In genomic region chr5:141001854-141002666, GRCh38 we compare ENCODE assay signal across 9 cellular contexts. TPM values are rescaled to one million over a fixed set of nuclear protein-coding genes. Genes with fewer than 3 reads are reported as not detected.
DNase-seq lines count a peak whose midpoint lies in the region; ATAC-seq and TF ChIP-seq lines count a peak whose summit lies in the region.
"Had no signal": no experiment of that assay in that cellular context is flagged by ENCODE, and none has a peak within 500 bp of the region (broad histone marks: within the 10 kb centered on the region; RNA-seq: fewer than 3 reads in every experiment).

No MANE protein-coding gene starts in this region.

- peak overlapping the region; percentile 84 for H3K27ac Mint-ChIP-seq in osteocyte (ENCODE audit: unreplicated experiment)
- H3K27ac Mint-ChIP-seq in activated T-helper 2 cell treated with anti-CD3 and anti-CD28 coated beads, Interferon-gamma antibody, Interleukin-2, Interleukin-4, amounts not matched to agents 10 μg/mL and 5 μg/mL and 100 μg/mL, durations not matched to agents 14 hours and 24 hours and 36 hours, result no peak overlapping the region

- DNase-seq in EL (peak; percentile 11), NCI-H526 treated with DMSO at 0.1 percent for 48 hours (lab: John Stamatoyannopoulos, UW) (peak; percentile 39), epithelial cell of prostate (ENCODE audit: low read depth, low spot score) (no peak), osteocyte (ENCODE audit: extremely low spot score, unreplicated experiment) (no peak)
- DNase-seq in activated T-helper 2 cell treated with anti-CD3 and anti-CD28 coated beads, Interferon-gamma antibody, Interleukin-2, Interleukin-4, amounts not matched to agents 10 μg/mL and 5 μg/mL and 100 μg/mL, durations not matched to agents 14 hours and 24 hours and 36 hours (ENCODE audit: low spot score), result no peak

- intact Hi-C loops in activated T-helper 2 cell treated with anti-CD3 and anti-CD28 coated beads, Interferon-gamma antibody, Interleukin-2, Interleukin-4, amounts not matched to agents 10 μg/mL and 5 μg/mL and 100 μg/mL, durations not matched to agents 14 hours and 24 hours and 36 hours (cut with micrococcal nuclease), result no loop called here

- TF ChIP-seq CTCF in osteocyte (IDR thresholded peaks at IDR 0.05), result no peak

- ATAC-seq in GM18517 (IDR thresholded peaks at IDR 0.05; ENCODE audit: unreplicated experiment) (no peak), HG02852 (IDR thresholded peaks at IDR 0.05; ENCODE audit: unreplicated experiment) (no peak), GM21825 (IDR thresholded peaks at IDR 0.05; ENCODE audit: unreplicated experiment) (no peak)

- H3K4me3 Mint-ChIP-seq in osteocyte (ENCODE audit: unreplicated experiment), result peak overlapping the region; percentile 74
- H3K4me3 Mint-ChIP-seq in activated T-helper 2 cell treated with anti-CD3 and anti-CD28 coated beads, Interferon-gamma antibody, Interleukin-2, Interleukin-4, amounts not matched to agents 10 μg/mL and 5 μg/mL and 100 μg/mL, durations not matched to agents 14 hours and 24 hours and 36 hours (ENCODE audit: low read depth), result no peak overlapping the region

- no peaks in the 10 kb centered on the region for H3K27me3 Mint-ChIP-seq in osteocyte (ENCODE audit: unreplicated experiment)
- peaks cover 11% of the 10 kb centered on the region for H3K27me3 Mint-ChIP-seq in activated T-helper 2 cell treated with anti-CD3 and anti-CD28 coated beads, Interferon-gamma antibody, Interleukin-2, Interleukin-4, amounts not matched to agents 10 μg/mL and 5 μg/mL and 100 μg/mL, durations not matched to agents 14 hours and 24 hours and 36 hours (ENCODE audit: low read depth)

- no peaks in the 10 kb centered on the region for H3K9me3 Mint-ChIP-seq in osteocyte (ENCODE audit: unreplicated experiment)
- no peaks in the 10 kb centered on the region for H3K9me3 Mint-ChIP-seq in activated T-helper 2 cell treated with anti-CD3 and anti-CD28 coated beads, Interferon-gamma antibody, Interleukin-2, Interleukin-4, amounts not matched to agents 10 μg/mL and 5 μg/mL and 100 μg/mL, durations not matched to agents 14 hours and 24 hours and 36 hours

- H3K27ac ChIP-seq in epithelial cell of prostate, result peak overlapping the region; percentile 96
- H3K27ac ChIP-seq: neutrophil had no signal

- H3K4me1 Mint-ChIP-seq in osteocyte (ENCODE audit: unreplicated experiment), result peaks cover 19% of the 10 kb centered on the region
- H3K4me1 Mint-ChIP-seq in activated T-helper 2 cell treated with anti-CD3 and anti-CD28 coated beads, Interferon-gamma antibody, Interleukin-2, Interleukin-4, amounts not matched to agents 10 μg/mL and 5 μg/mL and 100 μg/mL, durations not matched to agents 14 hours and 24 hours and 36 hours (ENCODE audit: low read depth), result no peaks in the 10 kb centered on the region

- no peaks in the 10 kb centered on the region for H3K36me3 Mint-ChIP-seq in osteocyte (ENCODE audit: unreplicated experiment)
- no peaks in the 10 kb centered on the region for H3K36me3 Mint-ChIP-seq in activated T-helper 2 cell treated with anti-CD3 and anti-CD28 coated beads, Interferon-gamma antibody, Interleukin-2, Interleukin-4, amounts not matched to agents 10 μg/mL and 5 μg/mL and 100 μg/mL, durations not matched to agents 14 hours and 24 hours and 36 hours (ENCODE audit: low read depth)

RNA-seq across cellular contexts. Expression of gene PCDHAC2, which starts 35.8 kb away (rescaled TPM):
- total RNA-seq in osteocyte, result 2.3 and 3.0 TPM in 2 replicates
- total RNA-seq in activated T-helper 2 cell treated with anti-CD3 and anti-CD28 coated beads, Interferon-gamma antibody, Interleukin-2, Interleukin-4, amounts not matched to agents 10 μg/mL and 5 μg/mL and 100 μg/mL, durations not matched to agents 14 hours and 24 hours and 36 hours, result not detected in 2 replicates

RNA-seq across cellular contexts. Expression of gene PCDHB1, which starts 49.1 kb away (rescaled TPM):
- total RNA-seq in osteocyte, result 0.03 and 0.05 TPM in 2 replicates
- total RNA-seq in activated T-helper 2 cell treated with anti-CD3 and anti-CD28 coated beads, Interferon-gamma antibody, Interleukin-2, Interleukin-4, amounts not matched to agents 10 μg/mL and 5 μg/mL and 100 μg/mL, durations not matched to agents 14 hours and 24 hours and 36 hours, result not detected in 2 replicates

Comparison
In these comparisons a context has a peak if more than half of its experiments do, and no peak if none do; other contexts are left out.
1. DNase-seq: peak in EL (single experiment) and NCI-H526 treated with DMSO at 0.1 percent for 48 hours (single experiment); none in epithelial cell of prostate (single experiment), osteocyte (single experiment) and activated T-helper 2 cell treated with anti-CD3 and anti-CD28 coated beads, Interferon-gamma antibody, Interleukin-2, Interleukin-4, amounts not matched to agents 10 μg/mL and 5 μg/mL and 100 μg/mL, durations not matched to agents 14 hours and 24 hours and 36 hours (single experiment).